ENCODE assay signal across 8 cellular contexts in genomic region chr10:24900888-24901685, GRCh38. TPM values are rescaled to one million over a fixed set of nuclear protein-coding genes. Genes with fewer than 3 reads are reported as not detected.
DNase-seq lines count a peak whose midpoint lies in the region; ATAC-seq and TF ChIP-seq lines count a peak whose summit lies in the region.

No MANE protein-coding gene starts in this region.

- CTCF ChIA-PET in GM10248 (lab: Yijun Ruan, JAX): interaction anchor here (1.0 to 1.8 kb wide), 5 partner anchors 13 to 55 kb away, joined by 3 to 5 read pairs (median 4); no protein-coding TSS in a partner anchor

- H3K27me3 ChIP-seq in dorsolateral prefrontal cortex (no peaks in the 10 kb centered on the region), brain microvascular endothelial cell (replicated peaks) (no peaks in the 10 kb centered on the region)

- no peak overlapping the region for H3K4me3 Mint-ChIP-seq in endothelial cell (ENCODE audit: unreplicated experiment)

- H3K4me3 ChIP-seq in dorsolateral prefrontal cortex (no peak overlapping the region), brain microvascular endothelial cell (ENCODE audit: low read depth, low read length) (no peak overlapping the region)

- H3K27me3 Mint-ChIP-seq in endothelial cell (ENCODE audit: unreplicated experiment): peaks cover 3% of the 10 kb centered on the region

- H3K27ac ChIP-seq in dorsolateral prefrontal cortex (peak overlapping the region; percentile 26 to 93 (median 81)), substantia nigra (ENCODE audit: low read depth, low read length, poor library complexity, severe bottlenecking) (peak overlapping the region; percentile 78), brain microvascular endothelial cell (no peak overlapping the region)

- no peak for TF ChIP-seq CTCF in GM10248 (IDR thresholded peaks at IDR 0.05; ENCODE audit: control extremely low read depth, extremely low read depth, low read depth, missing control alignments)
- TF ChIP-seq CTCF in dorsolateral prefrontal cortex (IDR thresholded peaks at IDR 0.05 in 54 of 56, conservative IDR thresholded peaks at IDR 0.05 in 2 of 56; ENCODE audit: low read depth in 1 of 56, partially characterized antibody in 56 of 56): no peak
- no peak for TF ChIP-seq CTCF in endothelial cell (IDR thresholded peaks at IDR 0.05; ENCODE audit: unreplicated experiment)
- no peak for TF ChIP-seq CTCF in brain microvascular endothelial cell (IDR thresholded peaks at IDR 0.05; ENCODE audit: low read depth, low read length, missing control alignments)

- ATAC-seq in GM21423 (IDR thresholded peaks at IDR 0.05; ENCODE audit: unreplicated experiment) (peak; percentile 74), HG03571 (IDR thresholded peaks at IDR 0.05; ENCODE audit: unreplicated experiment) (peak; percentile 81)

- peaks cover 5% of the 10 kb centered on the region for H3K36me3 Mint-ChIP-seq in endothelial cell (ENCODE audit: low read depth, unreplicated experiment)

- H3K4me1 Mint-ChIP-seq in endothelial cell (ENCODE audit: unreplicated experiment): peaks cover 6% of the 10 kb centered on the region

- POLR2A ChIA-PET in GM10248 (lab: Yijun Ruan, JAX): no interaction called here

- no peak overlapping the region for H3K27ac Mint-ChIP-seq in endothelial cell (ENCODE audit: unreplicated experiment)

- DNase-seq in GM10248 (ENCODE audit: extremely low spot score) (peak; percentile 62), dorsolateral prefrontal cortex (no peak), substantia nigra (lab: John Stamatoyannopoulos, UW) (no peak), endothelial cell (ENCODE audit: low spot score) (no peak), brain microvascular endothelial cell (no peak)
- no peak for DNase-seq in activated CD4-positive, alpha-beta T cell treated with anti-CD3 and anti-CD28 coated beads, Interleukin-2, amount 50 U/mL, for 48 hours

- intact Hi-C loops in dorsolateral prefrontal cortex (cut with DNase I): loop anchor here in 1 of 2 donors (5.0 kb wide), 1 partner anchor 51 kb away; the partner anchor contains the start of gene PRTFDC1

- no peaks in the 10 kb centered on the region for H3K36me3 ChIP-seq in brain microvascular endothelial cell (replicated peaks)

- in situ Hi-C loops in brain microvascular endothelial cell (cut with HindIII; ENCODE audit: low pct_ligation_motif_present, low sequenced_read_pairs): no loop called here

- no peaks in the 10 kb centered on the region for H3K9me3 Mint-ChIP-seq in endothelial cell (ENCODE audit: unreplicated experiment)

RNA-seq across cellular contexts. Expression of gene PRTFDC1, which starts 51.3 kb away (rescaled TPM):
- 10 to 100 TPM; 15.2 to 51.9 (median 26.9) TPM for total RNA-seq in dorsolateral prefrontal cortex
- total RNA-seq in endothelial cell (ENCODE audit: unreplicated experiment): 17.5 TPM
